ENCODE assay signal across 18 cellular contexts in the genomic region with DNA sequence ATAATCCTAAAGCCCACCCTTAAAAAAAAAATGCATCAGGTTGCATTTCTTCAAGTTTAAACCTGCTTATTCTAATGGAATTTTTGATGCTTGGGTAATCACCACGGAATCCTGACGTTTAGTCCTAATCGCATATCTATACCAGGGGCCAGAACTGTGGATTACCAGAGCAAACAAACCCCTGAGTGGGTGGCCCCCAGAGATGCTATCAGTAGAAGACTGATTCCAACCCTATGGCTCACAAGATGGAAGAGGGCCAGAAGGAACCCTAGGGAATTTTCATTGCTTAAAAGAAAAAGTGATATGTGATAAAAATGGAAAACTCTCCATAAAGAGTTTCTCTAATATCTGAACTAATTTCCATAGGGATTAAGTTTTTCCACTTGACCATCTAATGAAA.
DNase-seq lines count a peak whose midpoint lies in the region; ATAC-seq and TF ChIP-seq lines count a peak whose summit lies in the region.
"Had no signal": no experiment of that assay in that cellular context is flagged by ENCODE, and none has a peak within 500 bp of the region (broad histone marks: within the 10 kb centered on the region; RNA-seq: fewer than 3 reads in every experiment).

No MANE protein-coding gene starts in this region.

- no peaks in the 10 kb centered on the region for H3K4me1 ChIP-seq in trophoblast cell (ENCODE audit: control insufficient read depth in 1 of 2, insufficient read depth in 2 of 2, low read length in 2 of 2)
- H3K4me1 ChIP-seq: sigmoid colon, upper lobe of left lung had no signal

- no peaks in the 10 kb centered on the region for H3K9me3 ChIP-seq in trophoblast cell (ENCODE audit: insufficient read depth, low read depth, low read length)
- H3K9me3 ChIP-seq: neutrophil, sigmoid colon, upper lobe of left lung had no signal

- no peaks in the 10 kb centered on the region for H3K27me3 ChIP-seq in trophoblast cell (ENCODE audit: insufficient read depth, low read length)
- H3K27me3 ChIP-seq: neutrophil, sigmoid colon, upper lobe of left lung had no signal

- H3K27ac ChIP-seq in trophoblast cell (ENCODE audit: low read depth, low read length) = no peak overlapping the region
- H3K27ac ChIP-seq: neutrophil, sigmoid colon, upper lobe of left lung had no signal

- no peak overlapping the region for H3K4me3 ChIP-seq in AG10803 (ENCODE audit: low read length)
- H3K4me3 ChIP-seq in astrocyte of the spinal cord (ENCODE audit: low read depth, low read length) = no peak overlapping the region
- no peak overlapping the region for H3K4me3 ChIP-seq in trophoblast cell (ENCODE audit: low read depth, low read length)
- H3K4me3 ChIP-seq: sigmoid colon, upper lobe of left lung had no signal

- H4K8ac ChIP-seq in trophoblast cell (ENCODE audit: low read depth, low read length) = no peak overlapping the region

- DNase-seq in AG10803 (ENCODE audit: low read depth) (peak; percentile 24), HS-27A (ENCODE audit: low read depth) (peak; percentile 94), astrocyte of the spinal cord (ENCODE audit: low read depth, low spot score) (peak; percentile 16), myocyte (ENCODE audit: low read depth) (peak; percentile 24), trophoblast cell (no peak), sciatic nerve (ENCODE audit: low spot score) (no peak)
- DNase-seq in activated T-cell treated with anti-CD3 and anti-CD28 coated beads, Interleukin-2, amount 50 U/mL, for 1 hour = no peak
- DNase-seq: activated gamma-delta T cell; DND-41; effector memory CD4-positive, alpha-beta T cell; H7; immature natural killer cell; NCI-H1105; sigmoid colon; upper lobe of left lung had no signal

- no peak overlapping the region for H2BK5ac ChIP-seq in trophoblast cell (ENCODE audit: low read depth, low read length, poor library complexity)

- no peak overlapping the region for H4K91ac ChIP-seq in trophoblast cell (ENCODE audit: low read depth, low read length)

- H3K79me1 ChIP-seq in trophoblast cell (ENCODE audit: low read length) = no peaks in the 10 kb centered on the region

- intact Hi-C loops in sciatic nerve (cut with DNase I) = no loop called here

- no peak overlapping the region for H2AK5ac ChIP-seq in trophoblast cell (ENCODE audit: low read length)

- no peak overlapping the region for H2BK12ac ChIP-seq in trophoblast cell (ENCODE audit: low read length)

- no peaks in the 10 kb centered on the region for H3K79me2 ChIP-seq in trophoblast cell (ENCODE audit: control insufficient read depth, insufficient read depth, low read length, poor library complexity)

- H3K23ac ChIP-seq in trophoblast cell (ENCODE audit: low read length) = no peak overlapping the region

- no peak overlapping the region for H2BK120ac ChIP-seq in trophoblast cell (ENCODE audit: insufficient read depth, low read length, poor library complexity)

- no peak overlapping the region for H3K4me2 ChIP-seq in trophoblast cell (ENCODE audit: low read length)

- WGBS in trophoblast cell (ENCODE audit: extremely low coverage, insufficient coverage, insufficient read length) = no CpG with 5 or more reads among the region's 3 CpGs

- TF ChIP-seq CTCF in AG10803 (conservative IDR thresholded peaks at IDR 0.05; ENCODE audit: low read length) = no peak
- TF ChIP-seq CTCF in astrocyte of the spinal cord (IDR thresholded peaks at IDR 0.05; ENCODE audit: low read depth, low read length) = no peak

- H3K18ac ChIP-seq in trophoblast cell (ENCODE audit: low read length) = no peak overlapping the region

- no peak overlapping the region for H4K12ac ChIP-seq in trophoblast cell (ENCODE audit: low read depth, low read length)

- H3K36me3 ChIP-seq in trophoblast cell (ENCODE audit: control insufficient read depth in 1 of 2, insufficient read depth in 2 of 2, low read length in 2 of 2) = no peaks in the 10 kb centered on the region
- H3K36me3 ChIP-seq: neutrophil, sigmoid colon, upper lobe of left lung had no signal

- no peak overlapping the region for H2AFZ ChIP-seq in trophoblast cell (ENCODE audit: insufficient read depth, low read length, poor library complexity)

- H3K4ac ChIP-seq in trophoblast cell (ENCODE audit: low read depth, low read length) = no peak overlapping the region

- H3K14ac ChIP-seq in trophoblast cell (ENCODE audit: low read length) = no peak overlapping the region

- H3K9ac ChIP-seq in trophoblast cell (ENCODE audit: low read length) = no peak overlapping the region

- in situ Hi-C loops in astrocyte of the spinal cord (cut with HindIII; ENCODE audit: low sequenced_read_pairs) = no loop called here

- no peak for ATAC-seq in sciatic nerve
- no peak for ATAC-seq in SK-N-SH treated with all-trans-retinoic acid at 6 μM for 48 hours
- ATAC-seq: stimulated activated effector memory CD8-positive, alpha-beta T cell treated with anti-CD3 and anti-CD28 coated beads, Interleukin-12 subunit alpha, Interleukin-12 subunit beta, amount 100 ng/mL, for 72 hours had no signal

TF ChIP-seq in SK-N-SH treated with all-trans-retinoic acid at 6 μM for 48 hours, 23 proteins besides CTCF, POLR2A, EP300 and RAD21:
- TF ChIP-seq ZFP3 (CRISPR knock-in tag; IDR thresholded peaks at IDR 0.05) = no peak
- TF ChIP-seq CSDC2 (CRISPR knock-in tag; IDR thresholded peaks at IDR 0.05) = no peak
- TF ChIP-seq ZNF565 (CRISPR knock-in tag; conservative IDR thresholded peaks at IDR 0.05; ENCODE audit: low read depth) = no peak
- no peak for TF ChIP-seq ARNTL (CRISPR knock-in tag; IDR thresholded peaks at IDR 0.05; ENCODE audit: borderline replicate concordance, low read depth)
- TF ChIP-seq GLIS3 (CRISPR knock-in tag; IDR thresholded peaks at IDR 0.05) = no peak
- TF ChIP-seq RARB (CRISPR knock-in tag; IDR thresholded peaks at IDR 0.05) = no peak
- no peak for TF ChIP-seq TOX (CRISPR knock-in tag; IDR thresholded peaks at IDR 0.05; ENCODE audit: borderline replicate concordance)
- TF ChIP-seq BACH2 (CRISPR knock-in tag; IDR thresholded peaks at IDR 0.05; ENCODE audit: borderline replicate concordance) = no peak
- TF ChIP-seq ZNF8 (CRISPR knock-in tag; IDR thresholded peaks at IDR 0.05) = no peak
- TF ChIP-seq, protein P1, sequence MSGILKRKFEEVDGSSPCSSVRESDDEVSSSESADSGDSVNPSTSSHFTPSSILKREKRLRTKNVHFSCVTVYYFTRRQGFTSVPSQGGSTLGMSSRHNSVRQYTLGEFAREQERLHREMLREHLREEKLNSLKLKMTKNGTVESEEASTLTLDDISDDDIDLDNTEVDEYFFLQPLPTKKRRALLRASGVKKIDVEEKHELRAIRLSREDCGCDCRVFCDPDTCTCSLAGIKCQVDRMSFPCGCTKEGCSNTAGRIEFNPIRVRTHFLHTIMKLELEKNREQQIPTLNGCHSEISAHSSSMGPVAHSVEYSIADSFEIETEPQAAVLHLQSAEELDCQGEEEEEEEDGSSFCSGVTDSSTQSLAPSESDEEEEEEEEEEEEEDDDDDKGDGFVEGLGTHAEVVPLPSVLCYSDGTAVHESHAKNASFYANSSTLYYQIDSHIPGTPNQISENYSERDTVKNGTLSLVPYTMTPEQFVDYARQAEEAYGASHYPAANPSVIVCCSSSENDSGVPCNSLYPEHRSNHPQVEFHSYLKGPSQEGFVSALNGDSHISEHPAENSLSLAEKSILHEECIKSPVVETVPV (CRISPR knock-in tag; IDR thresholded peaks at IDR 0.05) = no peak
TF ChIP-seq in SK-N-SH treated with all-trans-retinoic acid at 6 μM for 48 hours: peak in this region for 0.

Comparison
In these comparisons a context has a peak if more than half of its experiments do, and no peak if none do; other contexts are left out.
1. DNase-seq: peak in AG10803 (single experiment), HS-27A (single experiment), astrocyte of the spinal cord (single experiment) and myocyte (single experiment); none in trophoblast cell (0 of 2), activated T-cell treated with anti-CD3 and anti-CD28 coated beads, Interleukin-2, amount 50 U/mL, for 1 hour (single experiment) and sciatic nerve (single experiment).